Comparison of ENCODE assay signal across 22 cellular contexts in the genomic region with DNA sequence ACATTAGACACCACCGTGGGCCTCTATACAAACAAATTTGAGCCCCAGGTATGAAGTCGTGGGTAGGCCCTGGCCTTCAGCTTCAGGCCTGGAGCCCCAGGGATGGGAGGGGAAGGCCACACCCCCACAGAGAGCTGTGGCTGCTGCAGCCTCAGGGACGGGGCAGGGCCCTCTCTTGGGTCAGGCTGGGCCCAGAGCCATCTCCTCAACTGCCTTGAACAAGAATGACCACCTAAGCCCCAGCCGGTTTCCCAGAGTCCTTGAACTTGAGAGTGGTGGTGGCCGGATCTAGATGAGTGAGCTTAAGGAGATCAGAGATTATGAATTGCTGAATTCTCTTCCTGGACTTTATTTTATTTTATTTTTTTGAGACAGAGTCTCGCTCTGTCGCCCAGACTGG. TPM values are rescaled to one million over a fixed set of nuclear protein-coding genes. Genes with fewer than 3 reads are reported as not detected.
A peak's percentile ranks its signal among the peaks of the same experiment; 100 is the strongest.
DNase-seq lines count a peak whose midpoint lies in the region; ATAC-seq and TF ChIP-seq lines count a peak whose summit lies in the region.
"Had no signal": no experiment of that assay in that cellular context is flagged by ENCODE, and none has a peak within 500 bp of the region (broad histone marks: within the 10 kb centered on the region; RNA-seq: fewer than 3 reads in every experiment).

No MANE protein-coding gene starts in this region.

- H3K4me1 ChIP-seq in lung (ENCODE audit: control insufficient read depth in 2 of 2, insufficient read depth in 2 of 2, low read length in 2 of 2) (peaks cover 0 to 4% of the 10 kb centered on the region in 2 donors), thyroid gland (peaks cover 31 to 58% of the 10 kb centered on the region in 2 donors)
- H3K4me1 ChIP-seq: SJSA1 had no signal

- no peak for TF ChIP-seq POLR2A in thyroid gland (IDR thresholded peaks at IDR 0.05)

- no peak for ATAC-seq in left cardiac atrium
- ATAC-seq in lung (ENCODE audit: insufficient read depth, low FRiP score): peak; percentile 28
- ATAC-seq: GM12878, HepG2, K562, Right ventricle myocardium inferior had no signal

- DNase-seq in cardiac septum (ENCODE audit: low spot score): peak; percentile 31
- DNase-seq in left cardiac atrium: no peak
- peak; percentile 84 for DNase-seq in lung (ENCODE audit: low spot score)
- peak; percentile 97 for DNase-seq in thyroid gland
- no peak for DNase-seq in activated CD4-positive, alpha-beta T cell treated with anti-CD3 and anti-CD28 coated beads, Interleukin-2, amount 50 U/mL, for 48 hours
- no peak for DNase-seq in NCI-H446 (lab: John Stamatoyannopoulos, UW)
- DNase-seq in HT-29 (ENCODE audit: low spot score): no peak
- DNase-seq: DND-41, MG63, NCI-H1417, NCI-H1694 treated with DMSO at 0.1 percent for 48 hours, NCI-H2107, NCI-H510A, NCI-H774, OCI-M1 had no signal

- H3K27ac ChIP-seq in lung (ENCODE audit: low read depth in 1 of 2, low read length in 1 of 2) (peak overlapping the region in 1 of 2 donors; percentile 73), thyroid gland (peak overlapping the region; percentile 40 to 60 (median 53))
- H3K27ac ChIP-seq: SJSA1 had no signal

- no peak overlapping the region for H3K4me3 ChIP-seq in lung
- H3K4me3 ChIP-seq in thyroid gland (replicated peaks in 1 of 3): no peak overlapping the region
- H3K4me3 ChIP-seq: GM12878, K562, MG63, SJSA1 had no signal

- H3K9me3 ChIP-seq in lung (ENCODE audit: control insufficient read depth in 2 of 2, insufficient read depth in 1 of 2, low read length in 1 of 2) (peaks cover 0 to 3% of the 10 kb centered on the region in 2 donors), thyroid gland (no peaks in the 10 kb centered on the region)
- H3K9me3 ChIP-seq: MG63, SJSA1 had no signal

- intact Hi-C loops in cardiac septum (cut with DNase I) (loop anchor here (10.0 kb wide), 1 partner anchor 64 kb away; no protein-coding TSS in a partner anchor), left cardiac atrium (cut with DNase I) (no loop called here), thyroid gland (cut with DNase I) (no loop called here)

- 61 to 79% methylated on average over 7 of the region's 7 CpGs for WGBS in lung, 2 donors
- 32 to 33% methylated on average over 7 of the region's 7 CpGs for WGBS in thyroid gland, 2 donors

- no peak for TF ChIP-seq CTCF in lung (IDR thresholded peaks at IDR 0.05; ENCODE audit: control extremely low read depth, extremely low read depth)
- no peak for TF ChIP-seq CTCF in thyroid gland (IDR thresholded peaks at IDR 0.05)

- no peaks in the 10 kb centered on the region for H3K36me3 ChIP-seq in lung (ENCODE audit: control insufficient read depth in 2 of 2, insufficient read depth in 2 of 2, low read length in 2 of 2)
- no peaks in the 10 kb centered on the region for H3K36me3 ChIP-seq in thyroid gland
- H3K36me3 ChIP-seq: MG63, SJSA1 had no signal

- H3K27me3 ChIP-seq in lung (ENCODE audit: control insufficient read depth, insufficient read depth): no peaks in the 10 kb centered on the region
- H3K27me3 ChIP-seq in thyroid gland: no peaks in the 10 kb centered on the region
- H3K27me3 ChIP-seq: MG63, SJSA1 had no signal

RNA-seq across cellular contexts. Expression of a gene that starts 18.6 kb away (rescaled TPM):
- total RNA-seq in cardiac septum (not detected), left cardiac atrium (under 1 TPM; 0.18 to 0.91 TPM), lung (10 to 100 TPM; 16.4 to 58.7 TPM), thyroid gland (10 to 100 TPM in 3 of 4 donors, 1 to 10 TPM in 1; 8.1 to 30.5 (median 11.9) TPM)
- 10 to 100 TPM; 41.2 to 41.4 TPM for polyA plus RNA-seq in lung
- total RNA-seq in HT-29 (2014; rRNA removed; shearing (Covaris generic)): not detected in 2 replicates
- total RNA-seq: HepG2, K562, LHCN-M2, SJSA1 had no signal
- polyA plus RNA-seq: CD14-positive monocyte, HepG2, K562 had no signal

Comparison
In these comparisons a context has a peak if more than half of its experiments do, and no peak if none do; other contexts are left out.
1. DNase-seq: peak in cardiac septum (single experiment), lung (single experiment) and thyroid gland (2 of 2); none in left cardiac atrium (single experiment), activated CD4-positive, alpha-beta T cell treated with anti-CD3 and anti-CD28 coated beads, Interleukin-2, amount 50 U/mL, for 48 hours (0 of 2), NCI-H446 (0 of 2) and HT-29 (single experiment).